ENCODE assay signal across 1 cellular context in the genomic region with DNA sequence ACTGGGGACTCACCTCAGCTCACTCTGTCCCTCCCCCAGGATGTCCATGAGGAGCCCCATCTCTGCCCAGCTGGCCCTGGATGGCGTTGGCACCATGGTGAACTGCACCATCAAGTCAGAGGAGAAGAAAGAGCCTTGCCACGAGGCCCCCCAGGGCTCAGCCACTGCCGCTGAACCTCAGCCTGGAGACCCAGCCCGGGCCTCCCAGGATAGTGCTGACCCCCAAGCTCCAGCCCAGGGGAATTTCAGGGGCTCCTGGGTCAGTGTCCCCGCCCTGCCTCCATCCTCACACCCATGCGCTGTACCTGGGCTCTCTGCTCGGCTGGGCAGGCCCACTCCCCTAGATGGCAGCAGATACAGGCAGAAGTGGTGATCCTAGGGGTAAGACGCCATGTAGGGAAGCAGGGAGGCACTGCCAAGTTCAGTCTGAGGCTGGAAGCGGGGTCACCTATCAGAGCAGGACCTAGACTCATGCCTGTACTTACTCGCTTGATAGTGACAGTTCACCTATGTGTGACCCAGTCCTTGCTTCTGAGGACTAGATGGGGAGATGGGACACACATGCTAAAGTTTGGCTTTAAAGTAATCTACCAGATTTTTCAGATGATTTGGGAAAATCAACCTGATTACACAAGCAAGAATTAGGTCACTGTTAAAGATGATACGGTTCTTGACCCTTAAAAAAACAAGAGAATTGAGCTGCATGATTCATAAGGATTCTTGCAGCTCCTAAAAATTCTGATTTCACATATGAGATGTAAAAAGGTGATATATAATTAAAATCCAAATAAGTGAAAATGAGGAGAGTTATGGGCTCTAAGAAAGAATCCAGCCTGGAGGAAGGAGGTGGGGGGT.
A peak's percentile ranks its signal among the peaks of the same experiment; 100 is the strongest.
TF ChIP-seq lines count a peak whose summit lies in the region.

No MANE protein-coding gene starts in this region.

TF ChIP-seq in H1, 55 proteins besides CTCF, POLR2A, EP300 and RAD21:
- TF ChIP-seq CHD2 (IDR thresholded peaks at IDR 0.05; ENCODE audit: low read length), result no peak
- TF ChIP-seq BACH1 (IDR thresholded peaks at IDR 0.05; ENCODE audit: low read length), result 0 out of 2 replicates have a peak, but pooled peaks have one; percentile 38
- no peak for TF ChIP-seq YY1 (IDR thresholded peaks at IDR 0.05; ENCODE audit: low read depth, low read length)
- TF ChIP-seq HDAC6 (IDR thresholded peaks at IDR 0.05; ENCODE audit: low read depth, low read length), result no peak
